ENCODE assay signal across 21 cellular contexts in genomic region chr3:13561376-13561775, GRCh38. TPM values are rescaled to one million over a fixed set of nuclear protein-coding genes. Genes with fewer than 3 reads are reported as not detected.
"Had no signal": no experiment of that assay in that cellular context is flagged by ENCODE, and none has a peak within 500 bp of the region (broad histone marks: within the 10 kb centered on the region; RNA-seq: fewer than 3 reads in every experiment).

No MANE protein-coding gene starts in this region.

- H3K9me3 ChIP-seq: right lobe of liver, stomach, suprapubic skin, tibial nerve, uterus had no signal

- H3K27ac ChIP-seq: foreskin keratinocyte, right lobe of liver, stomach, suprapubic skin had no signal

- H3K4me3 ChIP-seq: right lobe of liver, skin epidermis, stomach, suprapubic skin, tibial nerve, uterus had no signal

- ATAC-seq: activated CD4-positive, CD25-positive, alpha-beta regulatory T cell treated with anti-CD3 and anti-CD28 coated beads, Interleukin-2, amount 50 U/mL, for 24 hours; activated CD8-positive, alpha-beta memory T cell treated with anti-CD3 and anti-CD28 coated beads, Interleukin-2, amount 10 ng/mL, durations not matched to agents 7 days and 5 days; activated CD8-positive, alpha-beta T cell treated with anti-CD3 and anti-CD28 coated beads for 36 hours; foreskin keratinocyte; stimulated activated effector memory CD8-positive, alpha-beta T cell treated with anti-CD3 and anti-CD28 coated beads, Interleukin-12 subunit alpha, Interleukin-12 subunit beta, amount 100 ng/mL, for 72 hours had no signal

- H3K36me3 ChIP-seq: right lobe of liver, stomach, suprapubic skin, tibial nerve, uterus had no signal

- H3K4me1 ChIP-seq: foreskin keratinocyte, right lobe of liver, uterus had no signal

- H3K27me3 ChIP-seq: right lobe of liver, suprapubic skin, tibial nerve, uterus had no signal

- DNase-seq: activated CD4-positive, alpha-beta T cell treated with anti-CD3 and anti-CD28 coated beads, Interleukin-2, amount 10 ng/mL, durations not matched to agents 24 days and 14 days; activated CD8-positive, alpha-beta memory T cell treated with anti-CD3 and anti-CD28 coated beads, Interleukin-2, amount 10 ng/mL, durations not matched to agents 7 days and 5 days; activated CD8-positive, alpha-beta T cell treated with anti-CD3 and anti-CD28 coated beads for 36 hours; activated effector memory CD4-positive, alpha-beta T cell treated with anti-CD3 and anti-CD28 coated beads, Interleukin-2, amount 50 U/mL, for 16 hours; activated naive CD4-positive, alpha-beta T cell treated with anti-CD3 and anti-CD28 coated beads, Interleukin-2, amount 10 ng/mL, durations not matched to agents 7 days and 5 days; activated T-cell treated with anti-CD3 and anti-CD28 coated beads for 4 hours; effector CD4-positive, alpha-beta T cell; foreskin keratinocyte; immature natural killer cell; kidney glomerular epithelial cell; nephron progenitor cell; nucleus accumbens; right lobe of liver; stimulated activated CD4-positive, alpha-beta T cell treated with anti-CD3 and anti-CD28 coated beads, Interleukin-1b, Interleukin-23, amount 100 ng/mL, for 48 hours; stomach; uterus had no signal

RNA-seq across cellular contexts. Expression of gene FBLN2, which starts 12.5 kb away (rescaled TPM):
- total RNA-seq: activated CD4-positive, alpha-beta T cell treated with anti-CD3 and anti-CD28 coated beads, Interleukin-2, amount 10 ng/mL, durations not matched to agents 24 days and 14 days had no signal
